Comparison of ENCODE assay signal across 14 cellular contexts in genomic region chr7:47830015-47830414, GRCh38.
DNase-seq lines count a peak whose midpoint lies in the region; ATAC-seq and TF ChIP-seq lines count a peak whose summit lies in the region.
"Had no signal": no experiment of that assay in that cellular context is flagged by ENCODE, and none has a peak within 500 bp of the region (broad histone marks: within the 10 kb centered on the region; RNA-seq: fewer than 3 reads in every experiment).

No MANE protein-coding gene starts in this region.

- no peak overlapping the region for H3K18ac ChIP-seq in H9 (ENCODE audit: insufficient read length, low read depth, low read length)

- H3K56ac ChIP-seq in H9 (ENCODE audit: insufficient read length, low read depth, low read length): no peak overlapping the region

- TF ChIP-seq CTCF in H9 (conservative IDR thresholded peaks at IDR 0.05) (no peak), Panc1 (IDR thresholded peaks at IDR 0.05) (no peak)

- H4K91ac ChIP-seq in H9 (ENCODE audit: insufficient read length, low read depth, low read length): no peak overlapping the region

- H3K4me1 Mint-ChIP-seq in H9: 0 out of 4 replicates have a peak, but pooled peaks cover 2 to 3% of the 10 kb centered on the region in 2 experiments

- no peak overlapping the region for H3K4me3 ChIP-seq in Panc1 (ENCODE audit: low read depth in 2 of 2, low read length in 2 of 2)
- H3K4me3 ChIP-seq: BLaER1 treated with 17β-estradiol and CSF1 and Interleukin-3, amounts not matched to agents 10 nM and 100 nM had no signal

- no peak overlapping the region for H2BK15ac ChIP-seq in H9 (ENCODE audit: low read depth, low read length)

- no peak overlapping the region for H3K9ac ChIP-seq in H9 (ENCODE audit: extremely low read depth, insufficient read length, low read length)
- H3K9ac ChIP-seq: BLaER1 treated with 17β-estradiol and CSF1 and Interleukin-3, amounts not matched to agents 10 nM and 100 nM had no signal

- no peak overlapping the region for H2BK12ac ChIP-seq in H9 (ENCODE audit: insufficient read length, low read depth, low read length)

- no peaks in the 10 kb centered on the region for H4K20me1 ChIP-seq in H9 (ENCODE audit: control insufficient read depth, insufficient read depth, insufficient read length)
- H4K20me1 ChIP-seq: BLaER1 treated with 17β-estradiol and CSF1 and Interleukin-3, amounts not matched to agents 10 nM and 100 nM had no signal

- no peak overlapping the region for H2BK20ac ChIP-seq in H9 (ENCODE audit: low read depth, low read length, poor library complexity, severe bottlenecking)

- ATAC-seq in Panc1 (no peak), left lobe of liver (peak; percentile 72)
- ATAC-seq: CD8-positive, alpha-beta T cell had no signal

- no peaks in the 10 kb centered on the region for H3K36me3 Mint-ChIP-seq in H9 (ENCODE audit: insufficient read depth in 1 of 3, low read depth in 3 of 3)
- H3K36me3 Mint-ChIP-seq: CD8-positive, alpha-beta T cell had no signal

- H3K27ac Mint-ChIP-seq in H9: no peak overlapping the region
- H3K27ac Mint-ChIP-seq: B cell; CD8-positive, alpha-beta T cell had no signal

- BruUV-seq in Panc1 (replicated peaks; lab: Mats Ljungman, UMichigan): no TSS peak

- H3K23me2 ChIP-seq in H9 (ENCODE audit: insufficient read length, low read depth, low read length, poor library complexity, severe bottlenecking): no peaks in the 10 kb centered on the region

- H3K79me1 ChIP-seq in H9 (ENCODE audit: insufficient read depth, low read depth, low read length, poor library complexity, severe bottlenecking): no peaks in the 10 kb centered on the region

- no peak overlapping the region for H3K4me2 ChIP-seq in H9 (ENCODE audit: insufficient read depth, insufficient read length, low read length)

- H3K27me3 Mint-ChIP-seq in H9 (ENCODE audit: low read depth): 0 out of 2 replicates have a peak, but pooled peaks cover 2% of the 10 kb centered on the region

- H2BK120ac ChIP-seq in H9 (ENCODE audit: low read depth, low read length, poor library complexity, severe bottlenecking): no peak overlapping the region

- H3K23ac ChIP-seq in H9 (ENCODE audit: insufficient read length, low read depth, low read length): no peak overlapping the region

- no peak overlapping the region for H4K5ac ChIP-seq in H9 (ENCODE audit: insufficient read length, low read depth, low read length)

- no peak overlapping the region for H3K4ac ChIP-seq in H9 (ENCODE audit: low read depth, low read length)

- no peaks in the 10 kb centered on the region for H3K27me3 ChIP-seq in H9 (ENCODE audit: insufficient read depth, low read length)
- H3K27me3 ChIP-seq in Panc1 (ENCODE audit: control insufficient read depth, insufficient read depth, low read length): no peaks in the 10 kb centered on the region

- in situ Hi-C loops in Panc1 (cut with HindIII; ENCODE audit: low pct_unique_long_range_greater_than_20kb, low sequenced_read_pairs): no loop called here

- peak overlapping the region; percentile 14 for H4K8ac ChIP-seq in H9 (replicated peaks; ENCODE audit: insufficient read length, low read depth, low read length)

- no peak overlapping the region for H2BK5ac ChIP-seq in H9 (ENCODE audit: insufficient read length, low read length)

- no peaks in the 10 kb centered on the region for H3K79me2 ChIP-seq in H9 (ENCODE audit: insufficient read depth, low read length)

- no peak overlapping the region for H3T11ph ChIP-seq in H9 (ENCODE audit: low read length)

- DNase-seq in H9: no peak
- no peak for DNase-seq in Panc1 (ENCODE audit: low read depth, low spot score)
- DNase-seq in left lobe of liver (ENCODE audit: low spot score): no peak
- peak; percentile 21 for DNase-seq in renal cortical epithelial cell (ENCODE audit: low read depth)
- no peak for DNase-seq in central memory CD4-positive, alpha-beta T cell
- DNase-seq in retina: no peak
- no peak for DNase-seq in substantia nigra (lab: John Stamatoyannopoulos, UW)
- DNase-seq: Calu3; CD8-positive, alpha-beta T cell; DMS79 treated with DMSO at 0.1 percent for 48 hours; GF-D8; GOT3 had no signal

- no CpG with 5 or more reads among the region's 5 CpGs for WGBS in H9 (ENCODE audit: extremely low coverage, insufficient read length, low lambda C conversion rate)

- H3K36me3 ChIP-seq in Panc1 (ENCODE audit: control insufficient read depth, insufficient read depth, low read length): no peaks in the 10 kb centered on the region
- H3K36me3 ChIP-seq: BLaER1 treated with 17β-estradiol and CSF1 and Interleukin-3, amounts not matched to agents 10 nM and 100 nM had no signal

- H3K9me3 Mint-ChIP-seq in H9: no peaks in the 10 kb centered on the region
- H3K9me3 Mint-ChIP-seq: CD8-positive, alpha-beta T cell had no signal

- no peak overlapping the region for H3K4me3 Mint-ChIP-seq in H9
- H3K4me3 Mint-ChIP-seq: B cell; CD8-positive, alpha-beta T cell had no signal

- CTCF ChIA-PET in Panc1 (lab: Charles Lee): no interaction called here

- POLR2A ChIA-PET in Panc1 (lab: Charles Lee): no interaction called here

- H3K14ac ChIP-seq in H9 (ENCODE audit: insufficient read depth, low read length): no peak overlapping the region

- H3K9me3 ChIP-seq in H9 (ENCODE audit: control insufficient read depth, low read depth, low read length) (no peaks in the 10 kb centered on the region), Panc1 (ENCODE audit: control insufficient read depth, insufficient read depth, low read depth, low read length) (no peaks in the 10 kb centered on the region)
- H3K9me3 ChIP-seq: BLaER1 treated with 17β-estradiol and CSF1 and Interleukin-3, amounts not matched to agents 10 nM and 100 nM had no signal

- no peaks in the 10 kb centered on the region for H3K4me1 ChIP-seq in H9 (ENCODE audit: insufficient read depth, low read length)
- peaks cover 10% of the 10 kb centered on the region for H3K4me1 ChIP-seq in Panc1 (ENCODE audit: control insufficient read depth, insufficient read depth, low read length)

- intact Hi-C loops in Panc1 (cut with micrococcal nuclease; ENCODE audit: unreplicated experiment): no loop called here

- H3K27ac ChIP-seq in H9 (ENCODE audit: insufficient read length, low read depth, low read length) (no peak overlapping the region), Panc1 (ENCODE audit: low read length) (peak overlapping the region; percentile 54), substantia nigra (ENCODE audit: low read depth, low read length, poor library complexity, severe bottlenecking) (no peak overlapping the region)
- H3K27ac ChIP-seq: BLaER1 treated with 17β-estradiol and CSF1 and Interleukin-3, amounts not matched to agents 10 nM and 100 nM had no signal

- no peak overlapping the region for H2AK5ac ChIP-seq in H9 (ENCODE audit: insufficient read length, low read length)

- no peak overlapping the region for H2AFZ ChIP-seq in H9 (ENCODE audit: low read length)
